ENCODE assay signal across 9 cellular contexts in the genomic region with DNA sequence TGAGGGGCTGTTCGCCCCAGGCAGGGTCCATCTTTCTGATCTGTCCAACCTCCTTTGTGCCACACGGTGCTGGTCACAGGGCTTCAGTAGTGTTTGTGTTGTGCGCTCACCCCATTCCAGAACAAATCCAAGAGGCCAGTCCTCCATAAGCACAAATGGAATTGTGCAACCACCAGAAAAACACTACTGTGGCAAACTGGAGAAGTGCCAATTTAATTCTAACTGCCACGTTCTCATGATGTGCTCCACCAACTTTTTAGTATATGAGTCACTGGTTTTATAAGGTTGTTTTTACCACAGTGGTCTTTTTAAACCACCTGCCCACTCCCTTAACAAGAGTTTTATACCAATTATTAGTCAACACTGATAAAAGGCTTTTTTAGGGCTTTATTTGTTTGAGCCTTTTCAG.
DNase-seq lines count a peak whose midpoint lies in the region; ATAC-seq lines count a peak whose summit lies in the region.
"Had no signal": no experiment of that assay in that cellular context is flagged by ENCODE, and none has a peak within 500 bp of the region (broad histone marks: within the 10 kb centered on the region; RNA-seq: fewer than 3 reads in every experiment).

No MANE protein-coding gene starts in this region.

- H3K9me3 ChIP-seq in HAP-1: no peaks in the 10 kb centered on the region

- H3K4me1 ChIP-seq in HAP-1: peaks cover 3% of the 10 kb centered on the region

- no peaks in the 10 kb centered on the region; the same call in 1 of the 2 replicates for H3K36me3 ChIP-seq in HAP-1 (replicated peaks)

- no peak overlapping the region for H3K4me3 ChIP-seq in HAP-1

- in situ Hi-C loops in HAP-1 (cut with MboI; ENCODE audit: low sequenced_read_pairs): no loop called here

- H3K27me3 ChIP-seq in HAP-1 (ENCODE audit: low read depth): no peaks in the 10 kb centered on the region

- no peak for ATAC-seq in HG02610 (IDR thresholded peaks at IDR 0.05; ENCODE audit: unreplicated experiment)
- ATAC-seq: left colon had no signal

- DNase-seq in GM04504 (ENCODE audit: low read depth): peak; percentile 62
- DNase-seq in NCI-H2107 (lab: John Stamatoyannopoulos, UW): peak; percentile 55
- peak; percentile 14 for DNase-seq in dermis blood vessel endothelial cell
- peak; percentile 99 for DNase-seq in renal cortical epithelial cell (ENCODE audit: low read depth)
- no peak for DNase-seq in head of caudate nucleus
- no peak for DNase-seq in HAP-1 (ENCODE audit: low spot score in 2 of 2)
- DNase-seq: activated CD4-positive, CD25-positive, alpha-beta regulatory T cell; left colon had no signal

- intact Hi-C loops in head of caudate nucleus (cut with DNase I): no loop called here

Comparison
In these comparisons a context has a peak if more than half of its experiments do, and no peak if none do; other contexts are left out.
1. DNase-seq: peak in GM04504 (single experiment), NCI-H2107 (single experiment), dermis blood vessel endothelial cell (single experiment) and renal cortical epithelial cell (single experiment); none in head of caudate nucleus (0 of 42) and HAP-1 (0 of 2).